Comparison of ENCODE assay signal across 2 cellular contexts in the genomic region with DNA sequence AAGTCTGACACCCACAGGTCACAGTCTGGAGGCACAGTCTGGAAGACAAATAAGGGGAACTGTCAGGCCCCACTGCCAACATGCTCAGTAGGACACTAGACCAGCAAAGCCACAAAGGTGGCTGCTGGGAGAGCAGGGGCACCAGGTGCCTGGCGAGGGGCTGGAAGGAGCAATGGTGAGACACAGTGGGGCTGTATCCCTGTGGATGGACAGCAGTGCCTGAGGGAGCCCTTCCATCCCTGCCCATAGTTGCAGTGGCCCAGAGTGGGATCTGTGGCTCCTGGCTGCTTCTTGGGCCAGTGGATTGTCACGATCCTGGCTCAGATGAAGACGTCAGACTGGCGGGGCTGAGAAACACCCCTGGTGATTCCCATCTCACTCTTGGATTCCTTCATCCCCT.
TF ChIP-seq lines count a peak whose summit lies in the region.

No MANE protein-coding gene starts in this region.

TF ChIP-seq in GM12878, 131 proteins besides CTCF, POLR2A, EP300 and RAD21:
- TF ChIP-seq ZNF622 (IDR thresholded peaks at IDR 0.05) (no peak), RELA (IDR thresholded peaks at IDR 0.05; ENCODE audit: borderline replicate concordance, partially characterized antibody) (no peak), ZBED1 (IDR thresholded peaks at IDR 0.05; ENCODE audit: borderline replicate concordance) (no peak)

TF ChIP-seq in H1, 55 proteins besides CTCF, POLR2A, EP300 and RAD21:
- no peak for TF ChIP-seq SRF (IDR thresholded peaks at IDR 0.05; ENCODE audit: low read depth, low read length)
- TF ChIP-seq MAFK (IDR thresholded peaks at IDR 0.05; ENCODE audit: low read depth, low read length) = no peak
- no peak for TF ChIP-seq SAP30 (IDR thresholded peaks at IDR 0.05; ENCODE audit: insufficient read depth, insufficient replicate concordance, low read length)
- TF ChIP-seq CBX8 (IDR thresholded peaks at IDR 0.05; ENCODE audit: borderline replicate concordance, low read depth, low read length) = no peak
- no peak for TF ChIP-seq SUZ12 (IDR thresholded peaks at IDR 0.05; ENCODE audit: low read length)
- TF ChIP-seq JUN (IDR thresholded peaks at IDR 0.05; ENCODE audit: low read depth, low read length) = no peak
- no peak for TF ChIP-seq TEAD4 (IDR thresholded peaks at IDR 0.05; ENCODE audit: low read depth, low read length)
- no peak for TF ChIP-seq SIX5 (IDR thresholded peaks at IDR 0.05; ENCODE audit: low read depth, low read length)
- no peak for TF ChIP-seq POLR2AphosphoS5 (IDR thresholded peaks at IDR 0.05; ENCODE audit: low read depth, low read length)
- no peak for TF ChIP-seq BCL11A (IDR thresholded peaks at IDR 0.05; ENCODE audit: low read depth in 2 of 2, low read length in 2 of 2)
- TF ChIP-seq GTF2F1 (IDR thresholded peaks at IDR 0.05; ENCODE audit: borderline replicate concordance, low read depth, low read length) = no peak
- no peak for TF ChIP-seq CBX5 (IDR thresholded peaks at IDR 0.05; ENCODE audit: low read depth, low read length)
- TF ChIP-seq NRF1 (IDR thresholded peaks at IDR 0.05; ENCODE audit: low read depth, low read length) = no peak
- no peak for TF ChIP-seq SP1 (IDR thresholded peaks at IDR 0.05; ENCODE audit: low read depth, low read length)
